21 cellular contexts compared by ENCODE assay signal in the genomic region with DNA sequence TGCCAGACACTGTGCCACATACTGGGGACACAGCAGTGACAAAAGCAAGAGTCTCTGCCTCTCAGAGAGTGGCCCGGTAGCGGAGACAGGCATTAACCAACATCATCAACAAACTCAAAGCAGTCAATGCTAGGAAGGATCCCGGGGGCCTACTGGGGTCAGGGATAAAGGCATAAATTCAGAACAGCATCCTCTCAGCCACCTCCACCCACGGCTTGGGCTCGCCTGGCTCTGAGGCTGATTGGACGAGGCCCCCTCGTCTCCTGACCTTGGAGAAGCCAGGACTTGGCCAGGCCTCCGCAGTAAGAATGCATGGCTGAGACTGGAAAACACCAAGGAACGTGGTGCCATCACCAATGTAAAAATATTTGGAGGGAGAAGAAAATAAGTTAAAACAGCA.
"Had no signal": no experiment of that assay in that cellular context is flagged by ENCODE, and none has a peak within 500 bp of the region (broad histone marks: within the 10 kb centered on the region; RNA-seq: fewer than 3 reads in every experiment).

No MANE protein-coding gene starts in this region.

- ATAC-seq: gastroesophageal sphincter; natural killer cell treated with Interleukin-12 subunit alpha and Interleukin-12 subunit beta and Interleukin-15 and Interleukin-18, amount 100 ng/mL, for 72 hours; sciatic nerve; stimulated activated naive CD8-positive, alpha-beta T cell treated with anti-CD3 and anti-CD28 coated beads, Interleukin-15, amount 100 ng/mL, for 72 hours had no signal

- H3K4me3 Mint-ChIP-seq: natural killer cell treated with Interleukin-12 subunit alpha and Interleukin-12 subunit beta and Interleukin-15 and Interleukin-18, amount 100 ng/mL, for 72 hours; stimulated activated naive B cell treated with anti-CD40 and anti-IgM and Interleukin-4, amounts not matched to agents 10 μg/mL and 1 μg/mL and 100 μg/mL, for 72 hours; stimulated activated naive CD8-positive, alpha-beta T cell treated with anti-CD3 and anti-CD28 coated beads, Interleukin-15, amount 100 ng/mL, for 72 hours had no signal

- H3K4me3 ChIP-seq: esophagus squamous epithelium, gastroesophageal sphincter, left ventricle myocardium inferior, lung, psoas muscle, spleen had no signal

- H3K27me3 ChIP-seq: esophagus squamous epithelium, gastroesophageal sphincter had no signal

- H3K36me3 Mint-ChIP-seq: natural killer cell treated with Interleukin-12 subunit alpha and Interleukin-12 subunit beta and Interleukin-15 and Interleukin-18, amount 100 ng/mL, for 72 hours had no signal

- H3K9me3 ChIP-seq: esophagus squamous epithelium, gastroesophageal sphincter, left ventricle myocardium inferior, psoas muscle, spleen had no signal

- H3K27ac ChIP-seq: esophagus squamous epithelium, gastroesophageal sphincter, left ventricle myocardium inferior, psoas muscle, spleen had no signal

- H3K4me1 ChIP-seq: esophagus squamous epithelium, left ventricle myocardium inferior, psoas muscle had no signal

- H3K36me3 ChIP-seq: esophagus squamous epithelium, gastroesophageal sphincter, left ventricle myocardium inferior, spleen had no signal

- H3K9me3 Mint-ChIP-seq: natural killer cell treated with Interleukin-12 subunit alpha and Interleukin-12 subunit beta and Interleukin-15 and Interleukin-18, amount 100 ng/mL, for 72 hours; stimulated activated naive B cell treated with anti-CD40 and anti-IgM and Interleukin-4, amounts not matched to agents 10 μg/mL and 1 μg/mL and 100 μg/mL, for 72 hours; stimulated activated naive CD8-positive, alpha-beta T cell treated with anti-CD3 and anti-CD28 coated beads, Interleukin-15, amount 100 ng/mL, for 72 hours had no signal

- DNase-seq: dermis blood vessel endothelial cell; esophagus squamous epithelium; foreskin fibroblast; glutamatergic neuron; left ventricle myocardium inferior; mesenchymal stem cell; midbrain; occipital lobe; psoas muscle; retina; stimulated activated CD4-positive, alpha-beta T cell treated with anti-CD3 and anti-CD28 coated beads, Interleukin-15, amount 100 ng/mL, for 24 hours; stimulated activated CD4-positive, alpha-beta T cell treated with anti-CD3 and anti-CD28 coated beads, Interleukin-1b, Interleukin-23, amount 100 ng/mL, for 48 hours; stimulated activated CD4-positive, alpha-beta T cell treated with anti-CD3 and anti-CD28 coated beads, Interleukin-4, amount 100 ng/mL, for 4 hours; stimulated activated naive B cell treated with anti-CD40 and anti-IgM and Interleukin-4, amounts not matched to agents 10 μg/mL and 1 μg/mL and 100 μg/mL, for 72 hours; stimulated activated naive CD8-positive, alpha-beta T cell treated with anti-CD3 and anti-CD28 coated beads, Interleukin-15, amount 100 ng/mL, for 72 hours; substantia nigra had no signal

- H3K27ac Mint-ChIP-seq: natural killer cell treated with Interleukin-12 subunit alpha and Interleukin-12 subunit beta and Interleukin-15 and Interleukin-18, amount 100 ng/mL, for 72 hours; stimulated activated naive B cell treated with anti-CD40 and anti-IgM and Interleukin-4, amounts not matched to agents 10 μg/mL and 1 μg/mL and 100 μg/mL, for 72 hours; stimulated activated naive CD8-positive, alpha-beta T cell treated with anti-CD3 and anti-CD28 coated beads, Interleukin-15, amount 100 ng/mL, for 72 hours had no signal

- H3K4me1 Mint-ChIP-seq: stimulated activated naive CD8-positive, alpha-beta T cell treated with anti-CD3 and anti-CD28 coated beads, Interleukin-15, amount 100 ng/mL, for 72 hours had no signal
